Comparison of ENCODE assay signal across 15 cellular contexts in the genomic region with DNA sequence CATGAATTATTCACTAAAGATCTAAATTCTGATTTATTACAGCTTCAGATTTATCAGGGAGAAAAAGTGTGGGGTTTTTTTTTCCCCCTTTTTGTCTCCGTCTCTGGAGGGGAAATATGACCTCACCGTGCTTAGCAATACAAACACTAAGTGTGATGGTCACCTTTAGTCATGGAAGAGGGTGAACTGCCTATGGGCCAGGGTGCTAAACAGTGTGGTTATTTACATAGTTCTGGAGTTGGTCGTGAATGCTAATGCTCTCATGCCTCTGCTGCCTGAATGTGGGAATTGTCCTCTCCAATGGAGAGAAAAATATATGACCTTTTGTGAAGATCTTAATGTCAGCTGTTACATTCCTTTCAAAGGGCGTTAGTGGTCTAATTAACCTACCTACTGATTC. TPM values are rescaled to one million over a fixed set of nuclear protein-coding genes. Genes with fewer than 3 reads are reported as not detected.
DNase-seq lines count a peak whose midpoint lies in the region; ATAC-seq, FAIRE-seq and TF ChIP-seq lines count a peak whose summit lies in the region.
"Had no signal": no experiment of that assay in that cellular context is flagged by ENCODE, and none has a peak within 500 bp of the region (broad histone marks: within the 10 kb centered on the region; RNA-seq: fewer than 3 reads in every experiment).

No MANE protein-coding gene starts in this region.

- TF ChIP-seq CTCF in SK-N-SH (IDR thresholded peaks at IDR 0.05) (no peak), epithelial cell of esophagus (IDR thresholded peaks at IDR 0.05; ENCODE audit: insufficient read depth, low read depth, low read length, missing control alignments) (no peak), kidney (IDR thresholded peaks at IDR 0.05; ENCODE audit: borderline replicate concordance, extremely low read depth, insufficient read depth) (no peak)

- H3K9me3 ChIP-seq in SK-N-SH (peaks cover 17% of the 10 kb centered on the region; the same call in 1 of the 2 replicates), skeletal muscle satellite cell (replicated peaks; ENCODE audit: low read length) (peaks cover 4% of the 10 kb centered on the region), kidney (ENCODE audit: control insufficient read depth in 1 of 2, low read length in 2 of 2) (peaks cover 0 to 2% of the 10 kb centered on the region in 2 donors)
- H3K9me3 ChIP-seq: upper lobe of left lung had no signal

- H3K9ac ChIP-seq in SK-N-SH = no peak overlapping the region
- H3K9ac ChIP-seq in skeletal muscle satellite cell (ENCODE audit: low read depth, low read length) = peak overlapping the region; percentile 56
- H3K9ac ChIP-seq in kidney (ENCODE audit: low read length in 2 of 2) = no peak overlapping the region

- 40% methylated on average over 4 of the region's 4 CpGs for WGBS in SK-N-SH (ENCODE audit: low lambda C conversion rate)

- no peaks in the 10 kb centered on the region for H3K79me2 ChIP-seq in SK-N-SH (ENCODE audit: insufficient read depth)

- H3K27me3 ChIP-seq in SK-N-SH (ENCODE audit: insufficient read depth) (no peaks in the 10 kb centered on the region), skeletal muscle satellite cell (ENCODE audit: control insufficient read depth, insufficient read depth, low read length) (no peaks in the 10 kb centered on the region)
- H3K27me3 ChIP-seq: upper lobe of left lung had no signal

- H3K9me2 ChIP-seq in SK-N-SH = no peaks in the 10 kb centered on the region

- H3K4me2 ChIP-seq in SK-N-SH (0 out of 2 replicates have a peak overlapping the region, but pooled peaks have one; percentile 3), skeletal muscle satellite cell (ENCODE audit: low read length) (peak overlapping the region; percentile 37)

- no peak overlapping the region for H3K4me3 ChIP-seq in SK-N-SH (ENCODE audit: low read depth in 2 of 2, low read length in 1 of 2)
- no peak overlapping the region for H3K4me3 ChIP-seq in epithelial cell of esophagus (ENCODE audit: low read length)
- no peak overlapping the region for H3K4me3 ChIP-seq in skeletal muscle satellite cell (ENCODE audit: low read length)
- no peak overlapping the region for H3K4me3 ChIP-seq in kidney (ENCODE audit: low read length in 2 of 2)
- H3K4me3 ChIP-seq: upper lobe of left lung had no signal

- intact Hi-C loops in kidney (cut with DNase I) = no loop called here

- no peak for TF ChIP-seq RAD21 in SK-N-SH (IDR thresholded peaks at IDR 0.05; ENCODE audit: low read length)

- TF ChIP-seq EP300 in SK-N-SH (IDR thresholded peaks at IDR 0.05; ENCODE audit: borderline replicate concordance in 1 of 2, low read depth in 1 of 2, low read length in 1 of 2) = no peak

- H3F3A ChIP-seq in SK-N-SH (replicated peaks; ENCODE audit: insufficient read depth) = peaks cover 9% of the 10 kb centered on the region

- H3K36me3 ChIP-seq in SK-N-SH (replicated peaks in 1 of 2; ENCODE audit: control insufficient read depth in 1 of 2, insufficient read depth in 2 of 2, low read length in 1 of 2) (no peaks in the 10 kb centered on the region), skeletal muscle satellite cell (ENCODE audit: insufficient read depth, low read length) (no peaks in the 10 kb centered on the region), kidney (ENCODE audit: control insufficient read depth in 1 of 2, insufficient read depth in 2 of 2, low read length in 2 of 2) (no peaks in the 10 kb centered on the region)
- H3K36me3 ChIP-seq: upper lobe of left lung had no signal

- FAIRE-seq in kidney (lab: Jason Lieb, UNC) = no peak

- H3K27ac ChIP-seq in SK-N-SH (ENCODE audit: low read depth in 2 of 2, low read length in 1 of 2) (peak overlapping the region in 1 of 2 experiments; percentile 2; a peak in 1 of 4 replicates), kidney (ENCODE audit: low read depth in 2 of 2, low read length in 2 of 2) (no peak overlapping the region)
- H3K27ac ChIP-seq: upper lobe of left lung had no signal

- DNase-seq in SK-N-SH (no peak), NCI-H510A treated with DMSO at 0.1 percent for 48 hours (lab: John Stamatoyannopoulos, UW) (peak; percentile 72), epithelial cell of esophagus (ENCODE audit: low read depth) (peak; percentile 73), kidney (no peak)
- no peak for DNase-seq in NK-92 treated with Interleukin-12 subunit alpha and Interleukin-12 subunit beta, amount 100 ng/mL, for 24 hours (lab: John Stamatoyannopoulos, UW)
- DNase-seq: activated CD4-positive, alpha-beta T cell treated with anti-CD3 and anti-CD28 coated beads, Interleukin-2, amount 50 U/mL, for 1 hour; DMS 273 treated with DMSO at 0.1 percent for 48 hours; left colon; NCI-H1694 treated with DMSO at 0.1 percent for 48 hours; retina; stimulated activated CD4-positive, alpha-beta T cell treated with anti-CD3 and anti-CD28 coated beads, Interleukin-4, amount 100 ng/mL, for 1 hour; upper lobe of left lung had no signal

- H3K4me1 ChIP-seq in SK-N-SH (ENCODE audit: control insufficient read depth in 1 of 2, insufficient read depth in 2 of 2, low read depth in 1 of 2, low read length in 1 of 2) = peaks cover 2 to 8% of the 10 kb centered on the region in 2 experiments; a peak in 2 of 4 replicates
- peaks cover 46% of the 10 kb centered on the region for H3K4me1 ChIP-seq in skeletal muscle satellite cell (ENCODE audit: control insufficient read depth, insufficient read depth, low read length)
- H3K4me1 ChIP-seq in kidney (ENCODE audit: control insufficient read depth in 1 of 2, insufficient read depth in 1 of 2, low read depth in 1 of 2, low read length in 2 of 2) = no peaks in the 10 kb centered on the region
- H3K4me1 ChIP-seq: upper lobe of left lung had no signal

- CTCF ChIA-PET in SK-N-SH (lab: Yijun Ruan, JAX) = interaction anchor here (1.3 kb wide), 1 partner anchor 10 kb away, joined by 3 read pairs; no protein-coding TSS in a partner anchor

- H4K20me1 ChIP-seq in SK-N-SH (ENCODE audit: insufficient read depth) = no peaks in the 10 kb centered on the region

- ATAC-seq in SK-N-SH treated with all-trans-retinoic acid at 6 μM for 48 hours (no peak; the same call in 2 of the 3 replicates), HG03354 (IDR thresholded peaks at IDR 0.05; ENCODE audit: poor library complexity, severe bottlenecking, unreplicated experiment) (no peak)
- ATAC-seq: left colon had no signal

- peak overlapping the region; percentile 6; the same call in 1 of the 2 replicates for H2AFZ ChIP-seq in SK-N-SH (ENCODE audit: low read depth)

- POLR2A ChIA-PET in SK-N-SH (lab: Yijun Ruan, JAX) = no interaction called here

TF ChIP-seq in SK-N-SH, 30 proteins besides CTCF, POLR2A, EP300 and RAD21:
- TF ChIP-seq CHD2 (IDR thresholded peaks at IDR 0.05; ENCODE audit: low read length, partially characterized antibody) (no peak), MEF2A (IDR thresholded peaks at IDR 0.05; ENCODE audit: borderline replicate concordance, low read depth) (no peak)
- TF ChIP-seq, protein P1, sequence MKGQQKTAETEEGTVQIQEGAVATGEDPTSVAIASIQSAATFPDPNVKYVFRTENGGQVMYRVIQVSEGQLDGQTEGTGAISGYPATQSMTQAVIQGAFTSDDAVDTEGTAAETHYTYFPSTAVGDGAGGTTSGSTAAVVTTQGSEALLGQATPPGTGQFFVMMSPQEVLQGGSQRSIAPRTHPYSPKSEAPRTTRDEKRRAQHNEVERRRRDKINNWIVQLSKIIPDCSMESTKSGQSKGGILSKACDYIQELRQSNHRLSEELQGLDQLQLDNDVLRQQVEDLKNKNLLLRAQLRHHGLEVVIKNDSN (IDR thresholded peaks at IDR 0.05; ENCODE audit: borderline replicate concordance, low read depth) = no peak

TF ChIP-seq in SK-N-SH treated with all-trans-retinoic acid at 6 μM for 48 hours, 23 proteins besides CTCF, POLR2A, EP300 and RAD21 (continues in another document):
- TF ChIP-seq SNAI2 (CRISPR knock-in tag; IDR thresholded peaks at IDR 0.05) (no peak), RARB (CRISPR knock-in tag; IDR thresholded peaks at IDR 0.05) (no peak), CSRNP3 (CRISPR knock-in tag; IDR thresholded peaks at IDR 0.05) (no peak), TCF4 (CRISPR knock-in tag; IDR thresholded peaks at IDR 0.05; ENCODE audit: borderline replicate concordance) (no peak), BACH2 (CRISPR knock-in tag; IDR thresholded peaks at IDR 0.05; ENCODE audit: borderline replicate concordance) (no peak), ZNF70 (CRISPR knock-in tag; IDR thresholded peaks at IDR 0.05) (no peak), OSR1 (CRISPR knock-in tag; IDR thresholded peaks at IDR 0.05) (no peak), CSDC2 (CRISPR knock-in tag; IDR thresholded peaks at IDR 0.05) (no peak), ZFP30 (CRISPR knock-in tag; IDR thresholded peaks at IDR 0.05) (no peak), GLIS3 (CRISPR knock-in tag; IDR thresholded peaks at IDR 0.05) (no peak), ZNF565 (CRISPR knock-in tag; conservative IDR thresholded peaks at IDR 0.05; ENCODE audit: low read depth) (no peak), PPARA (CRISPR knock-in tag; IDR thresholded peaks at IDR 0.05; ENCODE audit: borderline replicate concordance) (no peak)

RNA-seq across cellular contexts. Expression of gene MSI2, which starts 44.8 kb away (rescaled TPM):
- polyA plus RNA-seq in SK-N-SH (2012; rRNA removed) (24.1 and 25.5 TPM in 2 replicates), kidney (ENCODE audit: insufficient read depth, low read depth, low replicate concordance) (69.2 TPM)
- polyA plus RNA-seq in SK-N-SH (2012; cell fraction: cytosol; rRNA removed) = 23.2 and 23.5 TPM in 2 replicates
- 25.7 and 34.7 TPM in 2 replicates for polyA plus RNA-seq in SK-N-SH (2012; cell fraction: nucleus; rRNA removed)
- total RNA-seq in skeletal muscle satellite cell (2012; rRNA removed) = 17.7 and 18.1 TPM in 2 replicates
- total RNA-seq in kidney = 151 TPM

Comparison
In these comparisons a context has a peak if more than half of its experiments do, and no peak if none do; other contexts are left out.
1. DNase-seq: peak in NCI-H510A treated with DMSO at 0.1 percent for 48 hours (single experiment) and epithelial cell of esophagus (single experiment); none in SK-N-SH (single experiment), kidney (single experiment) and NK-92 treated with Interleukin-12 subunit alpha and Interleukin-12 subunit beta, amount 100 ng/mL, for 24 hours (single experiment).